In genomic region chr13:110321573-110321972, GRCh38 we compare ENCODE assay signal across 8 cellular contexts. TPM values are rescaled to one million over a fixed set of nuclear protein-coding genes. Genes with fewer than 3 reads are reported as not detected.
DNase-seq lines count a peak whose midpoint lies in the region; ATAC-seq and TF ChIP-seq lines count a peak whose summit lies in the region.
"Not testable (repeated sequence)": the region's sequence is repeated elsewhere in the genome, so short reads cannot be mapped to it uniquely, and the experiment has no call there.
"Had no signal": no experiment of that assay in that cellular context is flagged by ENCODE, and none has a peak within 500 bp of the region (broad histone marks: within the 10 kb centered on the region; RNA-seq: fewer than 3 reads in every experiment).

No MANE protein-coding gene starts in this region.

- H3K27ac Mint-ChIP-seq in HFFc6 (peak overlapping the region; percentile 22), endothelial cell (ENCODE audit: unreplicated experiment) (peak overlapping the region; percentile 70)

- not testable (repeated sequence) for H3K27me3 ChIP-seq in ascending aorta; left ventricle myocardium inferior (ENCODE audit: low read depth); muscle layer of colon (ENCODE audit: control insufficient read depth in 1 of 2, insufficient read depth in 2 of 2, low read length in 2 of 2); rectal smooth muscle tissue (ENCODE audit: control insufficient read depth, insufficient read depth, low read length); thoracic aorta (replicated peaks; ENCODE audit: insufficient read depth)

- H3K4me1 Mint-ChIP-seq in HFFc6 (ENCODE audit: low read depth) (peaks cover 87% of the 10 kb centered on the region), endothelial cell (ENCODE audit: unreplicated experiment) (peaks cover 94% of the 10 kb centered on the region)

- H3K27ac ChIP-seq in ascending aorta (peak overlapping the region; percentile 95 to 96), left ventricle myocardium inferior (replicated peaks) (peak overlapping the region; percentile 47), muscle layer of colon (ENCODE audit: low read depth, low read length) (peak overlapping the region; percentile 74), rectal smooth muscle tissue (ENCODE audit: low read depth, low read length) (peak overlapping the region; percentile 75), thoracic aorta (peak overlapping the region; percentile 96)

- not testable (repeated sequence) for H3K9ac ChIP-seq in muscle layer of colon (ENCODE audit: low read length); rectal smooth muscle tissue (ENCODE audit: low read length)

- H3K4me3 ChIP-seq in ascending aorta (peak overlapping the region in 1 of 2 donors; percentile 43), thoracic aorta (peak overlapping the region; percentile 33)
- H3K4me3 ChIP-seq in left ventricle myocardium inferior; muscle layer of colon (ENCODE audit: low read depth in 1 of 2, low read length in 2 of 2); rectal smooth muscle tissue (ENCODE audit: low read length): not testable (repeated sequence)

- not testable (repeated sequence) for H3K9me3 Mint-ChIP-seq in HFFc6; endothelial cell (ENCODE audit: unreplicated experiment)

- not testable (repeated sequence) for TF ChIP-seq CTCF in HFFc6 (IDR thresholded peaks at IDR 0.05); ascending aorta (IDR thresholded peaks at IDR 0.05); endothelial cell (IDR thresholded peaks at IDR 0.05; ENCODE audit: unreplicated experiment); left ventricle myocardium inferior (IDR thresholded peaks at IDR 0.05; ENCODE audit: borderline replicate concordance); thoracic aorta (IDR thresholded peaks at IDR 0.05)

- peaks cover 47% of the 10 kb centered on the region for H3K36me3 Mint-ChIP-seq in HFFc6 (ENCODE audit: low read depth)
- peaks cover 71% of the 10 kb centered on the region for H3K36me3 Mint-ChIP-seq in endothelial cell (ENCODE audit: low read depth, unreplicated experiment)

- not testable (repeated sequence) for ATAC-seq in thoracic aorta (ENCODE audit: insufficient number of reproducible peaks, low FRiP score, low read depth)

- not testable (repeated sequence) for DNase-seq in HFFc6; ascending aorta (ENCODE audit: low spot score in 2 of 2); endothelial cell (ENCODE audit: low spot score); left ventricle myocardium inferior; thoracic aorta (ENCODE audit: low spot score)

- H3K36me3 ChIP-seq in ascending aorta, result peaks cover 11 to 16% of the 10 kb centered on the region in 2 donors
- H3K36me3 ChIP-seq in left ventricle myocardium inferior, result peaks cover 10% of the 10 kb centered on the region
- H3K36me3 ChIP-seq in muscle layer of colon (ENCODE audit: insufficient read depth, low read length), result peaks cover 14% of the 10 kb centered on the region
- H3K36me3 ChIP-seq in rectal smooth muscle tissue (ENCODE audit: control insufficient read depth, insufficient read depth, low read length); thoracic aorta: not testable (repeated sequence)

- peaks cover 27 to 85% of the 10 kb centered on the region in 2 donors for H3K4me1 ChIP-seq in ascending aorta
- peaks cover 100% of the 10 kb centered on the region for H3K4me1 ChIP-seq in left ventricle myocardium inferior
- H3K4me1 ChIP-seq in muscle layer of colon (ENCODE audit: insufficient read depth, low read length), result peaks cover 90% of the 10 kb centered on the region
- H3K4me1 ChIP-seq in rectal smooth muscle tissue (ENCODE audit: control insufficient read depth, insufficient read depth, low read length), result peaks cover 69% of the 10 kb centered on the region
- H3K4me1 ChIP-seq in thoracic aorta (ENCODE audit: control insufficient read depth in 1 of 2, low read depth in 2 of 2), result peaks cover 57 to 99% of the 10 kb centered on the region in 2 donors

- intact Hi-C loops in ascending aorta (cut with DNase I); left ventricle myocardium inferior (cut with micrococcal nuclease): not testable (repeated sequence)

- not testable (repeated sequence) for H3K27me3 Mint-ChIP-seq in HFFc6 (ENCODE audit: insufficient read depth)
- peaks cover 31% of the 10 kb centered on the region for H3K27me3 Mint-ChIP-seq in endothelial cell (ENCODE audit: unreplicated experiment)

- H3K4me3 Mint-ChIP-seq in HFFc6, result not testable (repeated sequence)
- H3K4me3 Mint-ChIP-seq in endothelial cell (ENCODE audit: unreplicated experiment), result peak overlapping the region; percentile 75

- not testable (repeated sequence) for H3K9me3 ChIP-seq in ascending aorta; left ventricle myocardium inferior (replicated peaks); muscle layer of colon (ENCODE audit: low read length); thoracic aorta

RNA-seq across cellular contexts. Expression of gene COL4A2, which starts 14.5 kb away (rescaled TPM):
- 100 to 1,000 TPM; 202 to 327 (median 217) TPM for total RNA-seq in HFFc6 (2021; fragmentation: NEBNext Ultra II Directional; extraction: Animal tissue kit (Norgen Biotek cat#: 25700))
- total RNA-seq in ascending aorta (1,227 TPM), endothelial cell (ENCODE audit: unreplicated experiment) (1,556 TPM), left ventricle myocardium inferior (117 TPM), thoracic aorta (1,000 to 10,000 TPM in 1 of 2 donors, 100 to 1,000 TPM in 1; 999 to 1,135 TPM)
- total RNA-seq: CD4-positive, CD25-positive, alpha-beta regulatory T cell had no signal

RNA-seq across cellular contexts. Expression of gene COL4A1, which starts 14.6 kb away (rescaled TPM):
- total RNA-seq in HFFc6 (2021; fragmentation: NEBNext Ultra II Directional; extraction: Animal tissue kit (Norgen Biotek cat#: 25700)), result 100 to 1,000 TPM; 137 to 328 (median 148) TPM
- total RNA-seq in ascending aorta, result 756 TPM
- total RNA-seq in endothelial cell (ENCODE audit: unreplicated experiment), result 2,720 TPM
- total RNA-seq in left ventricle myocardium inferior, result 120 TPM
- total RNA-seq in thoracic aorta, result 100 to 1,000 TPM; 505 to 852 TPM
- total RNA-seq: CD4-positive, CD25-positive, alpha-beta regulatory T cell had no signal
